ENCODE assay signal across 13 cellular contexts in the genomic region with DNA sequence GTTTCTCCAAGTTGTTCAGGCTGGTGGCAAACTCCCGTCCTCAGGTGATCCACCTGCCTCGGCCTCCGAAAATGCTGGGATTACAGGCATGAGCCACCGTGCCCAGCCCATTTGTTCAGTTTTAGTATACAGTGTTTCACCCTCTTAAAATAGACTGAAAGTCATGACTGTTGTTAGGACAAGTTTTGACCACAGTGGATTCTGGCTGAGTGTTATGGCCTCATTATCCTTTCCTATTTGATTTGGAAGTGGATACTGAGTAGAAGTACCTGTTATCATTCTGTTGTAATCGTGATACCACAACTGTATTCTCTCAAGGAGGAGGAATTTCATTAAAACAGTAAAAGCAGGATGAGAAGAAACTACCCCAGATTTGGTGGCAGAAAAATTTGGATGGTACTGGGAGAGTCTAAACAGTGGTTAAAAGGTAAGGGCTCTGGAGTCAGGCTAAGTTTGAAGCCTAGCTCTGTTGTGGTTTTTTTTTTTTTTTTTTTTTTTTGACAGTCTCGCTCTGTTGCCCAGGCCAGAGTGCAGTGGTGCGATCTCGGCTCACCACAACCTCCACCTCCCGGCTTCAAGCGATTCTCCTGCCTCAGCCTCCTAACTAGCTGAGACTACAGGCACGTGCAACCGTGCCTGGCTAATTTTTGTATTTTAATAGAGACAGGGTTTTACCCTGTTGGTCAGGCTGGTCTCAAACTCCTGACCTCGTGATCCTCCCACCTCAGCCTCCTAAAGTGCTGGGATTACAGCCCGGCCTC. TPM values are rescaled to one million over a fixed set of nuclear protein-coding genes. Genes with fewer than 3 reads are reported as not detected.
DNase-seq lines count a peak whose midpoint lies in the region; ATAC-seq, FAIRE-seq and TF ChIP-seq lines count a peak whose summit lies in the region.
"Had no signal": no experiment of that assay in that cellular context is flagged by ENCODE, and none has a peak within 500 bp of the region (broad histone marks: within the 10 kb centered on the region; RNA-seq: fewer than 3 reads in every experiment).

No MANE protein-coding gene starts in this region.

- peak overlapping the region in 1 of 3 experiments; percentile 31 for H3K27ac Mint-ChIP-seq in nephron

- H3K4me3 Mint-ChIP-seq in nephron = peak overlapping the region; percentile 93 to 99 (median 95)

- H3K4me3 ChIP-seq in DND-41 (ENCODE audit: low read depth in 1 of 2, low read length in 2 of 2) (peak overlapping the region in 1 of 2 experiments; percentile 64; a peak in 2 of 4 replicates), pancreas (no peak overlapping the region)
- peak overlapping the region; percentile 3; the same call in 1 of the 2 replicates for H3K4me3 ChIP-seq in Jurkat, Clone E6-1 (ENCODE audit: low read length)

- ATAC-seq in DND-41 (ENCODE audit: insufficient read depth, low read depth) = no peak
- ATAC-seq in pancreas = no peak
- ATAC-seq in Right ventricle myocardium superior (ENCODE audit: poor library complexity) = no peak
- no peak for ATAC-seq in GM18867 (IDR thresholded peaks at IDR 0.05; ENCODE audit: unreplicated experiment)
- ATAC-seq: K562 had no signal

- H3K36me3 ChIP-seq in DND-41 (ENCODE audit: insufficient read depth, low read length) = peaks cover 20% of the 10 kb centered on the region; the same call in 1 of the 2 replicates
- no peaks in the 10 kb centered on the region for H3K36me3 ChIP-seq in pancreas

- H3K79me2 ChIP-seq in DND-41 (ENCODE audit: insufficient read depth, low read length) = peaks cover 94% of the 10 kb centered on the region

- peaks cover 36% of the 10 kb centered on the region for H3K4me1 Mint-ChIP-seq in nephron

- H3K4me1 ChIP-seq in DND-41 (ENCODE audit: insufficient read depth, low read length) = peaks cover 63% of the 10 kb centered on the region
- peaks cover 0 to 17% (median 7%) of the 10 kb centered on the region in 3 donors for H3K4me1 ChIP-seq in pancreas
- H3K4me1 ChIP-seq: parathyroid adenoma had no signal

- peaks cover 13% of the 10 kb centered on the region for H3K36me3 Mint-ChIP-seq in nephron (ENCODE audit: low read depth)

- no peaks in the 10 kb centered on the region for H3K9me3 Mint-ChIP-seq in nephron

- no peak for FAIRE-seq in pancreas (lab: Jason Lieb, UNC)

- H3K9ac ChIP-seq in DND-41 (ENCODE audit: low read depth, low read length) = peak overlapping the region; percentile 66
- H3K9ac ChIP-seq: parathyroid adenoma had no signal

- no peaks in the 10 kb centered on the region for H3K9me3 ChIP-seq in DND-41 (ENCODE audit: insufficient read depth, low read length, severe bottlenecking)
- no peaks in the 10 kb centered on the region for H3K9me3 ChIP-seq in pancreas

- DNase-seq in DND-41 (peak; percentile 75), pancreas (no peak), Right ventricle myocardium superior (no peak), cardiac septum (ENCODE audit: low spot score) (no peak)
- peak; percentile 55 for DNase-seq in Jurkat, Clone E6-1 (ENCODE audit: low read depth, low spot score)
- DNase-seq in activated effector memory CD4-positive, alpha-beta T cell treated with Interleukin-2 at 50 U/mL for 16 hours = peak; percentile 15
- DNase-seq: activated gamma-delta T cell, DMS153, NCI-H446 had no signal

- H3K27me3 ChIP-seq in DND-41 (ENCODE audit: insufficient read depth, low read length, poor library complexity) (no peaks in the 10 kb centered on the region), pancreas (no peaks in the 10 kb centered on the region)

- H4K20me1 ChIP-seq in DND-41 (ENCODE audit: insufficient read depth, low read length) = peaks cover 40% of the 10 kb centered on the region

- intact Hi-C loops in pancreas (cut with DNase I) (loop anchor here in 2 of 3 donors (10.0 kb wide), 1 partner anchor 106 kb away; the partner anchor contains the start of gene SNAPC5 (in 2 of the 2)), Right ventricle myocardium superior (cut with DNase I) (no loop called here), cardiac septum (cut with DNase I) (loop anchor here (10.0 kb wide), 1 partner anchor 94 kb away; the partner anchor contains the start of gene DIS3L)

- peak overlapping the region; percentile 68 for H3K4me2 ChIP-seq in DND-41 (ENCODE audit: insufficient read depth, low read length)

- WGBS in pancreas, 2 donors = 91% methylated on average over 14 of the region's 14 CpGs

- TF ChIP-seq CTCF in DND-41 (IDR thresholded peaks at IDR 0.05; ENCODE audit: borderline replicate concordance, extremely low read depth, low read length, poor library complexity, severe bottlenecking) (no peak), nephron (IDR thresholded peaks at IDR 0.05; ENCODE audit: unreplicated experiment in 3 of 3) (no peak), pancreas (IDR thresholded peaks at IDR 0.05) (no peak)

- no peaks in the 10 kb centered on the region for H3K27me3 Mint-ChIP-seq in nephron (ENCODE audit: low read depth)

- no peak overlapping the region for H2AFZ ChIP-seq in DND-41 (ENCODE audit: low read depth, low read length)
- H2AFZ ChIP-seq: parathyroid adenoma had no signal

- H3K27ac ChIP-seq in DND-41 (ENCODE audit: low read length) = peak overlapping the region; percentile 69
- no peak overlapping the region for H3K27ac ChIP-seq in pancreas
- H3K27ac ChIP-seq: parathyroid adenoma had no signal

RNA-seq across cellular contexts. Expression of gene MAP2K1, which starts 2.6 kb away (rescaled TPM):
- polyA plus RNA-seq in Jurkat, Clone E6-1 (2012; ENCODE audit: insufficient read depth, insufficient read length) = 64.1 TPM
- total RNA-seq in pancreas (10 to 100 TPM; 10.1 to 23.3 (median 16.4) TPM), Right ventricle myocardium superior (36.9 TPM), cardiac septum (38.7 TPM)
- 10 to 100 TPM in 1 of 2 donors, 1 to 10 TPM in 1; 7.6 to 18.7 TPM for polyA plus RNA-seq in pancreas

RNA-seq across cellular contexts. Expression of gene TIPIN, which starts 32.8 kb away (rescaled TPM):
- polyA plus RNA-seq in Jurkat, Clone E6-1 (2012; ENCODE audit: insufficient read depth, insufficient read length) = 48.3 TPM
- 1 to 10 TPM; 2.5 to 4.6 (median 3.4) TPM for total RNA-seq in pancreas
- polyA plus RNA-seq in pancreas = 1 to 10 TPM; 2.8 to 5.2 TPM
- total RNA-seq in Right ventricle myocardium superior = 3.2 TPM
- 4.3 TPM for total RNA-seq in cardiac septum

Comparison
In these comparisons a context has a peak if more than half of its experiments do, and no peak if none do; other contexts are left out.
1. DNase-seq: peak in DND-41 (single experiment), Jurkat, Clone E6-1 (single experiment) and activated effector memory CD4-positive, alpha-beta T cell treated with Interleukin-2 at 50 U/mL for 16 hours (single experiment); none in pancreas (0 of 6), Right ventricle myocardium superior (single experiment) and cardiac septum (single experiment).